10 cellular contexts compared by ENCODE assay signal in the genomic region with DNA sequence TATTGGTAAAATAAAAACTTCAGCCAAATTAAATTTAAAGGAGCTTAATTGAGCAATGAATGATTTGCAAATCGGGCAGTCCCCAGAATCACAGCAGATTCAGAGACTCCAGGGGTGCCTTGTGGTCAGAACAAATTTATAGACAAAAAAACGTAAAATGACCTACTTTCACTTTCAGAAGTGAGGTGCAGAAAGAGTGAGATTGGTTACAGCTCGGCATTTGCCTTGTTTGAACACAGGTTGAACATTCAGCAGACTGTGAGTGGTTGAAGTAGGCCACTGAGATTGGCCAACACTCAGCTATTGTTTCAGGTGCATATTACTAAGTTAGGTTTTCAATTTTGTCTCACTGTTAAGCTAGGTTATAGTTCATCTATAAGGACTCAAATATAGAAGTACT.
DNase-seq lines count a peak whose midpoint lies in the region; ATAC-seq and TF ChIP-seq lines count a peak whose summit lies in the region.
"Had no signal": no experiment of that assay in that cellular context is flagged by ENCODE, and none has a peak within 500 bp of the region (broad histone marks: within the 10 kb centered on the region; RNA-seq: fewer than 3 reads in every experiment).

No MANE protein-coding gene starts in this region.

- dilution Hi-C loops in mammary epithelial cell (cut with HindIII; ENCODE audit: low sequenced_read_pairs) = no loop called here

- peaks cover 11% of the 10 kb centered on the region for H3K9me3 ChIP-seq in mammary epithelial cell (replicated peaks; ENCODE audit: insufficient read depth, low read length)
- peaks cover 10% of the 10 kb centered on the region for H3K9me3 ChIP-seq in lower lobe of right lung
- peaks cover 0 to 8% of the 10 kb centered on the region in 2 donors for H3K9me3 ChIP-seq in uterus

- H3K36me3 ChIP-seq in mammary epithelial cell (ENCODE audit: insufficient read depth, low read length) = no peaks in the 10 kb centered on the region
- no peaks in the 10 kb centered on the region for H3K36me3 ChIP-seq in lower lobe of right lung
- no peaks in the 10 kb centered on the region for H3K36me3 ChIP-seq in uterus

- ATAC-seq in lower lobe of right lung = peak; percentile 61 to 86
- ATAC-seq: GM12878 had no signal

- TF ChIP-seq CTCF in mammary epithelial cell (conservative IDR thresholded peaks at IDR 0.05 in 1 of 2, IDR thresholded peaks at IDR 0.05 in 1 of 2; ENCODE audit: extremely low read depth in 1 of 2, insufficient read depth in 1 of 2, low read depth in 1 of 2, low read length in 2 of 2) (no peak), lower lobe of right lung (IDR thresholded peaks at IDR 0.05) (no peak), uterus (IDR thresholded peaks at IDR 0.05) (no peak)

- no peaks in the 10 kb centered on the region for H3K27me3 Mint-ChIP-seq in activated naive CD4-positive, alpha-beta T cell treated with anti-CD3 and anti-CD28 coated beads, Interleukin-2, amount 50 U/mL, for 24 hours

- peaks cover 43% of the 10 kb centered on the region for H3K79me2 ChIP-seq in mammary epithelial cell (ENCODE audit: insufficient read depth, low read length)

- WGBS in mammary epithelial cell (ENCODE audit: low coverage, missing lambda C conversion rate) = 7% methylated on average over 3 of the region's 3 CpGs

- peak overlapping the region; percentile 3 for H2AFZ ChIP-seq in mammary epithelial cell (ENCODE audit: low read depth, low read length)

- no peak for TF ChIP-seq POLR2A in uterus (IDR thresholded peaks at IDR 0.05)

- H3K36me3 Mint-ChIP-seq in activated naive CD4-positive, alpha-beta T cell treated with anti-CD3 and anti-CD28 coated beads, Interleukin-2, amount 50 U/mL, for 24 hours = peaks cover 4% of the 10 kb centered on the region

- peak overlapping the region; percentile 35 for H3K4me3 Mint-ChIP-seq in activated naive CD4-positive, alpha-beta T cell treated with anti-CD3 and anti-CD28 coated beads, Interleukin-2, amount 50 U/mL, for 24 hours

- no peaks in the 10 kb centered on the region for H3K27me3 ChIP-seq in mammary epithelial cell (ENCODE audit: insufficient read depth, low read length)
- H3K27me3 ChIP-seq in lower lobe of right lung (ENCODE audit: low read depth) = no peaks in the 10 kb centered on the region
- no peaks in the 10 kb centered on the region for H3K27me3 ChIP-seq in uterus

- peak overlapping the region; percentile 90 for H3K4me2 ChIP-seq in mammary epithelial cell (ENCODE audit: insufficient read depth, low read depth, low read length)

- H4K20me1 ChIP-seq in mammary epithelial cell (ENCODE audit: insufficient read depth, low read length) = no peaks in the 10 kb centered on the region

- peak overlapping the region; percentile 22 to 82 (median 42) for H3K4me3 ChIP-seq in mammary epithelial cell (replicated peaks in 1 of 3; ENCODE audit: insufficient read depth in 1 of 3, low read depth in 2 of 3, low read length in 3 of 3)
- H3K4me3 ChIP-seq in lower lobe of right lung = peak overlapping the region; percentile 19
- peak overlapping the region; percentile 1 to 18 for H3K4me3 ChIP-seq in uterus
- H3K4me3 ChIP-seq: GM12878 had no signal

- CTCF ChIA-PET in mammary epithelial cell (lab: Charles Lee; ENCODE audit: low non-redundant PET) = interaction anchor here (0.5 kb wide), 1 partner anchor 750 kb away, joined by 15 read pairs; no protein-coding TSS in a partner anchor

- peaks cover 11% of the 10 kb centered on the region for H3K4me1 Mint-ChIP-seq in activated naive CD4-positive, alpha-beta T cell treated with anti-CD3 and anti-CD28 coated beads, Interleukin-2, amount 50 U/mL, for 24 hours

- H3K4me1 ChIP-seq in mammary epithelial cell (ENCODE audit: insufficient read depth, low read length) = peaks cover 32% of the 10 kb centered on the region
- peaks cover 5% of the 10 kb centered on the region for H3K4me1 ChIP-seq in lower lobe of right lung
- H3K4me1 ChIP-seq in uterus = no peaks in the 10 kb centered on the region

- no peak for DNase-seq in activated naive CD4-positive, alpha-beta T cell treated with Interleukin-2 at 50 U/mL for 16 hours
- DNase-seq in mammary epithelial cell (peak; percentile 62), lower lobe of right lung (no peak), uterus (no peak), EL (no peak), AG08395 (ENCODE audit: low spot score) (no peak)
- no peak for DNase-seq in activated naive CD4-positive, alpha-beta T cell treated with anti-CD3 and anti-CD28 coated beads, Interleukin-2, amount 50 U/mL, for 16 hours
- DNase-seq: T-helper 1 cell had no signal

- no peak overlapping the region for H3K27ac Mint-ChIP-seq in activated naive CD4-positive, alpha-beta T cell treated with anti-CD3 and anti-CD28 coated beads, Interleukin-2, amount 50 U/mL, for 24 hours

- H3K9me3 Mint-ChIP-seq in activated naive CD4-positive, alpha-beta T cell treated with anti-CD3 and anti-CD28 coated beads, Interleukin-2, amount 50 U/mL, for 24 hours = peaks cover 9% of the 10 kb centered on the region

- no TSS peak for BruUV-seq in mammary epithelial cell (replicated peaks; lab: Mats Ljungman, UMichigan)

- in situ Hi-C loops in mammary epithelial cell (cut with MboI; ENCODE audit: low sequenced_read_pairs in 2 of 2) = no loop called here

- H3K9ac ChIP-seq in mammary epithelial cell (ENCODE audit: insufficient read depth, low read length) = peak overlapping the region; percentile 66

- intact Hi-C loops in mammary epithelial cell (cut with micrococcal nuclease) = loop anchor here (5.0 kb wide), 1 partner anchor 91 kb away; no protein-coding TSS in a partner anchor
- intact Hi-C loops in lower lobe of right lung (cut with DNase I) = no loop called here
- intact Hi-C loops in uterus (cut with DNase I; ENCODE audit: low total_unique reads) = no loop called here

- H3K27ac ChIP-seq in mammary epithelial cell (ENCODE audit: insufficient read depth, low read depth, low read length) (peak overlapping the region; percentile 82), lower lobe of right lung (peak overlapping the region; percentile 3), uterus (peak overlapping the region; percentile 9 to 45)

Comparison
In these comparisons a context has a peak if more than half of its experiments do, and no peak if none do; other contexts are left out.
1. H3K27ac ChIP-seq: peak in every context shown above with its lines; median percentile 82 in mammary epithelial cell; 27 in uterus; 3 in lower lobe of right lung.